In the genomic region with DNA sequence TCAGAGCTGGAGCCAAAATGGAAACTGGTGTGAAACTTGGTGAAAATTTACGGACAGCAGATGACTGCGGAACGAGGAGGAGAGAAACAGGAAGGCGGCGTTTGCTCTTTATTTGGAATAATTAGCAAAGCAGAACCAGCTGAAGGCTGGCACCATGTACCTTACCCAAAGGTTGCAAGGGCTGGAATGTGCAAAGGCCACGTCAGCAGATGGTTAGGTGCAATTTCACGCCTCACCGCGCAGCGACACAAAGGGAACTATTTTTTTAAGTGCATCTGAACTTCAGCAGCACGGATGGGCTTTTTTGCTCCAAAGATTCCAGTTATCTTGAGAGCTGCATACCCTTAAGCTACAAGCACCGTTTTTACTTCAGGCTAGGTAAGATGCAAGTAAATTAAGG, we compare ENCODE assay signal across 26 cellular contexts.
DNase-seq lines count a peak whose midpoint lies in the region; ATAC-seq, FAIRE-seq and TF ChIP-seq lines count a peak whose summit lies in the region.
"Had no signal": no experiment of that assay in that cellular context is flagged by ENCODE, and none has a peak within 500 bp of the region (broad histone marks: within the 10 kb centered on the region; RNA-seq: fewer than 3 reads in every experiment).

No MANE protein-coding gene starts in this region.

- no peaks in the 10 kb centered on the region for H3K9me3 Mint-ChIP-seq in nephron progenitor cell
- H3K9me3 Mint-ChIP-seq: memory B cell, naive B cell had no signal

- H2BK15ac ChIP-seq in H1 (ENCODE audit: low read length), result no peak overlapping the region

- no peak for ATAC-seq in GM21737 (IDR thresholded peaks at IDR 0.05; ENCODE audit: unreplicated experiment)
- ATAC-seq: HCT116, pancreas, right cardiac atrium, upper lobe of right lung had no signal

- H3K9me3 ChIP-seq in H1 (ENCODE audit: insufficient read depth in 2 of 2, low read depth in 1 of 2, low read length in 1 of 2), result no peaks in the 10 kb centered on the region
- H3K9me3 ChIP-seq: adrenal gland, colonic mucosa, pancreas, upper lobe of right lung had no signal

- H3K27ac Mint-ChIP-seq in nephron progenitor cell, result no peak overlapping the region
- H3K27ac Mint-ChIP-seq: memory B cell, naive B cell had no signal

- FAIRE-seq in H1 (lab: Jason Lieb, UNC), result no peak
- FAIRE-seq: G401.6, pancreas had no signal

- no peak overlapping the region for H3K4me3 ChIP-seq in H1 (ENCODE audit: extremely low read depth in 1 of 4, insufficient read depth in 2 of 4, low read depth in 3 of 4, low read length in 4 of 4)
- H3K4me3 ChIP-seq: adrenal gland, colonic mucosa, pancreas, SK-N-MC, upper lobe of right lung had no signal

- TF ChIP-seq EP300 in Ishikawa (IDR thresholded peaks at IDR 0.05; ENCODE audit: borderline replicate concordance) (peak; percentile 28; the same call in 1 of the 2 replicates), H1 (IDR thresholded peaks at IDR 0.05; ENCODE audit: borderline replicate concordance in 1 of 2, low read depth in 2 of 2, low read length in 2 of 2) (no peak)

- TF ChIP-seq RAD21 in Ishikawa (IDR thresholded peaks at IDR 0.05; ENCODE audit: low read depth), result 0 out of 2 replicates have a peak, but pooled peaks have one; percentile 7
- no peak for TF ChIP-seq RAD21 in H1 (IDR thresholded peaks at IDR 0.05 in 1 of 2, conservative IDR thresholded peaks at IDR 0.05 in 1 of 2; ENCODE audit: low read depth in 2 of 2, low read length in 2 of 2)

- peak; percentile 77 for DNase-seq in Caki2 (ENCODE audit: low read depth)
- no peak for DNase-seq in H1 (ENCODE audit: low read depth in 1 of 2, low spot score in 2 of 2)
- DNase-seq in nephron progenitor cell, result peak; percentile 41
- DNase-seq in cerebellar cortex (ENCODE audit: low spot score), result no peak
- DNase-seq in HT-29 (ENCODE audit: low spot score), result no peak
- DNase-seq in activated gamma-delta T cell treated with Interleukin-2 at 50 U/mL for 16 hours, result no peak
- DNase-seq: activated CD4-positive, alpha-beta T cell treated with anti-CD3 and anti-CD28 coated beads, Interleukin-2, amount 50 U/mL, for 4 hours; adrenal gland; colonic mucosa; DMS 273 treated with DMSO at 0.1 percent for 48 hours; naive B cell; NCI-H1092; NCI-H1930; NCI-H446; pancreas; right cardiac atrium; T-helper 2 cell; upper lobe of right lung; WERI-Rb-1 had no signal

- no peak for TF ChIP-seq POLR2A in H1 (IDR thresholded peaks at IDR 0.05; ENCODE audit: control extremely low read depth in 1 of 2, low read depth in 2 of 2, low read length in 2 of 2)

- H3K36me3 Mint-ChIP-seq in nephron progenitor cell (ENCODE audit: low read depth), result no peaks in the 10 kb centered on the region
- H3K36me3 Mint-ChIP-seq: memory B cell, naive B cell had no signal

- no peak overlapping the region for H4K8ac ChIP-seq in H1 (ENCODE audit: extremely low read depth, insufficient read depth, low read length)

- peaks cover 0 to 13% (median 8%) of the 10 kb centered on the region in 4 experiments; a peak in 5 of 7 replicates for H3K4me1 ChIP-seq in H1 (replicated peaks in 1 of 4; ENCODE audit: control insufficient read depth in 3 of 4, insufficient read depth in 4 of 4, low read length in 3 of 4)
- H3K4me1 ChIP-seq: colonic mucosa, pancreas had no signal

- no peak overlapping the region for H2AFZ ChIP-seq in H1 (ENCODE audit: low read length)

- no peak overlapping the region for H4K91ac ChIP-seq in H1 (replicated peaks; ENCODE audit: insufficient read length, low read length)

- peaks cover 12% of the 10 kb centered on the region for H3K27me3 Mint-ChIP-seq in nephron progenitor cell (ENCODE audit: low read depth, poor library complexity)

- H3K4ac ChIP-seq in H1 (replicated peaks; ENCODE audit: insufficient read length, low read depth, low read length), result no peak overlapping the region

- no peak overlapping the region for H3K56ac ChIP-seq in H1 (replicated peaks; ENCODE audit: insufficient read length, low read depth, low read length)

- CTCF ChIA-PET in H1 (lab: Charles Lee; ENCODE audit: partially characterized antibody), result interaction anchor here (0.9 to 6.2 kb wide), 14 partner anchors 10 to 184 kb away, joined by 3 to 80 read pairs (median 16); partner anchors contain the start of gene COL23A1

- H3K23ac ChIP-seq in H1 (ENCODE audit: insufficient read length), result no peak overlapping the region

- no peak overlapping the region for H3K4me2 ChIP-seq in H1 (ENCODE audit: insufficient read depth in 1 of 2, low read depth in 2 of 2, low read length in 2 of 2)

- H2BK120ac ChIP-seq in H1 (replicated peaks; ENCODE audit: low read depth, low read length), result no peak overlapping the region

- H2BK5ac ChIP-seq in H1 (ENCODE audit: low read depth, low read length), result no peak overlapping the region

- H3K36me3 ChIP-seq in H1 (ENCODE audit: control insufficient read depth in 2 of 4, insufficient read depth in 4 of 4, low read length in 3 of 4), result no peaks in the 10 kb centered on the region
- H3K36me3 ChIP-seq: adrenal gland, colonic mucosa, pancreas, upper lobe of right lung, WERI-Rb-1 had no signal

- POLR2A ChIA-PET in H1 (lab: Charles Lee; ENCODE audit: partially characterized antibody), result interaction anchor here (1.7 kb wide), 1 partner anchor 114 kb away, joined by 4 read pairs; no protein-coding TSS in a partner anchor

- H3K18ac ChIP-seq in H1 (ENCODE audit: extremely low read depth, low read length), result peak overlapping the region; percentile 57; the same call in 1 of the 2 replicates

- H3K27ac ChIP-seq in H1 (ENCODE audit: low read depth, low read length), result no peak overlapping the region
- H3K27ac ChIP-seq: adrenal gland, C4-2B, colonic mucosa, pancreas, SK-N-MC, upper lobe of right lung, WERI-Rb-1 had no signal

- H3K9ac ChIP-seq in H1 (replicated peaks in 1 of 4; ENCODE audit: extremely low read depth in 1 of 4, low read depth in 3 of 4, low read length in 3 of 4), result no peak overlapping the region

- no peaks in the 10 kb centered on the region for H3K79me2 ChIP-seq in H1 (ENCODE audit: control insufficient read depth in 1 of 2, insufficient read depth in 2 of 2, low read length in 2 of 2)

- no peak overlapping the region for H3K14ac ChIP-seq in H1 (ENCODE audit: insufficient read length)

- no peaks in the 10 kb centered on the region for H3K79me1 ChIP-seq in H1 (ENCODE audit: low read depth, low read length)

- H3K4me1 Mint-ChIP-seq in nephron progenitor cell, result peaks cover 72% of the 10 kb centered on the region
- H3K4me1 Mint-ChIP-seq: memory B cell had no signal

- H2AK5ac ChIP-seq in H1 (ENCODE audit: low read depth, low read length), result 0 out of 2 replicates have a peak overlapping the region, but pooled peaks have one; percentile 49

- H4K5ac ChIP-seq in H1 (ENCODE audit: insufficient read length, low read depth, low read length), result no peak overlapping the region

- TF ChIP-seq CTCF in H1 (IDR thresholded peaks at IDR 0.05; ENCODE audit: control extremely low read depth in 1 of 3, insufficient read depth in 1 of 3, low read depth in 1 of 3, low read length in 3 of 3) (no peak), nephron progenitor cell (IDR thresholded peaks at IDR 0.05) (no peak)

- in situ Hi-C loops in Caki2 (cut with HindIII; ENCODE audit: low pct_unique_long_range_greater_than_20kb, low sequenced_read_pairs), result no loop called here

- no peaks in the 10 kb centered on the region for H3K27me3 ChIP-seq in H1 (replicated peaks in 1 of 4; ENCODE audit: control insufficient read depth in 3 of 4, extremely low read depth in 1 of 4, insufficient read depth in 3 of 4, low read length in 3 of 4)
- H3K27me3 ChIP-seq: adrenal gland, colonic mucosa, pancreas, upper lobe of right lung had no signal

- peak overlapping the region; percentile 69; the same call in 1 of the 2 replicates for H2BK12ac ChIP-seq in H1 (ENCODE audit: low read depth, low read length)

- peak overlapping the region; percentile 37; the same call in 1 of the 2 replicates for H2BK20ac ChIP-seq in H1 (ENCODE audit: low read length)

- no peaks in the 10 kb centered on the region for H3K23me2 ChIP-seq in H1 (ENCODE audit: low read depth, low read length)

- H3K4me3 Mint-ChIP-seq in nephron progenitor cell, result no peak overlapping the region
- H3K4me3 Mint-ChIP-seq: memory B cell, naive B cell had no signal

- 89% methylated on average over 12 of the region's 12 CpGs; no CpG with 5 or more reads in 1 of the 2 experiments for WGBS in H1 (ENCODE audit: extremely low coverage in 1 of 2, insufficient coverage in 1 of 2, insufficient read length in 1 of 2, insufficient replicate concordance in 2 of 2, low coverage in 1 of 2, low lambda C conversion rate in 2 of 2, missing lambda C conversion rate in 1 of 2), 2 experiments

- no peaks in the 10 kb centered on the region for H4K20me1 ChIP-seq in H1 (replicated peaks in 1 of 2; ENCODE audit: control insufficient read depth in 1 of 2, insufficient read depth in 2 of 2, low read length in 2 of 2)

TF ChIP-seq in Ishikawa, 13 proteins besides CTCF, POLR2A, EP300 and RAD21:
- TF ChIP-seq TEAD4 (IDR thresholded peaks at IDR 0.05) (peak; percentile 86), TCF12 (IDR thresholded peaks at IDR 0.05; ENCODE audit: low read depth) (peak; percentile 50; the same call in 1 of the 2 replicates)
- TF ChIP-seq, protein P1, sequence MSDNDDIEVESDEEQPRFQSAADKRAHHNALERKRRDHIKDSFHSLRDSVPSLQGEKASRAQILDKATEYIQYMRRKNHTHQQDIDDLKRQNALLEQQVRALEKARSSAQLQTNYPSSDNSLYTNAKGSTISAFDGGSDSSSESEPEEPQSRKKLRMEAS (IDR thresholded peaks at IDR 0.05), result no peak

TF ChIP-seq in H1, 55 proteins besides CTCF, POLR2A, EP300 and RAD21:
- no peak for TF ChIP-seq RBBP5 (IDR thresholded peaks at IDR 0.05; ENCODE audit: borderline replicate concordance, low read depth, low read length)
- TF ChIP-seq NANOG (IDR thresholded peaks at IDR 0.05; ENCODE audit: insufficient read depth, low read depth, low read length, poor library complexity, severe bottlenecking), result no peak
- no peak for TF ChIP-seq KDM5A (IDR thresholded peaks at IDR 0.05; ENCODE audit: low read length)

Comparison
In these comparisons a context has a peak if more than half of its experiments do, and no peak if none do; other contexts are left out.
1. DNase-seq: peak in Caki2 (single experiment) and nephron progenitor cell (single experiment); none in H1 (0 of 2), cerebellar cortex (single experiment), HT-29 (single experiment) and activated gamma-delta T cell treated with Interleukin-2 at 50 U/mL for 16 hours (single experiment).